1 cellular context compared by ENCODE assay signal in the genomic region with DNA sequence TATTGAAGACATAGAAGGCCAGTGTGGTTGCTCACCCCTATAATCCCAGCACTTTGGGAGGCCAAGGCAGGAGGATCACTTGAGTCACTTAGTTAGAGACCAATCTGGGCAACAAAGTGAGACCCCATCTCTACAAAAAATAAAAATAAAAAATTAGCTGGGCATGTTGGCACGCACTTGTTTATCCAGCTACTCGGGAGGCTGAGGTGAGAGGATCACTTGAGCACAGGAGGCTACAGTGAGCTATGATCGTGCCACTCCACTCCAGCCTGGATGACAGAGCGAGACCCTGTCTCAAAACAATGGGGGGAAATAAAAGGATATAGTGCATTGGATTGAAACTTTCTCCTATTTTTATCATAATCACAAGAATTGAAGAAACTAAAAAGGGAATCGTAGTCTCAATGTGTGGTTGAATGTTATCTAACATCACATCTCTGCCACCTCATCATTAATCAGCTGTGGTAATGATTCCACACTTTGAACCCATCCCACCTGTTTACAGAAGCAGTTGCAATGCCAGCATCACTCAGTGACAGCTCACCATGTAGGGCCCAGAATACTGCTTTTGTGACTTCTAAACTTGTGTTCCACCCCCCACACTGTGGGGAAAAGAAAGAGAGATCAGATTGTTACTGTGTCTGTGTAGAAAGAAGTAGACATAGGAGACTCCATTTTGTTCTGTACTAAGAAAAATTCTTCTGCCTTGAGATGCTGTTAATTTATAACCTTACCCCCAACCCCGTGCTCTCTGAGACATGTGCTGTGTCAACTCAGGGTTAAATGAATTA.
TF ChIP-seq lines count a peak whose summit lies in the region.
"Not testable (repeated sequence)": the region's sequence is repeated elsewhere in the genome, so short reads cannot be mapped to it uniquely, and the experiment has no call there.

No MANE protein-coding gene starts in this region.

TF ChIP-seq in K562, 482 proteins besides CTCF, POLR2A, EP300 and RAD21 (continued from another document):
- TF ChIP-seq, protein P1, sequence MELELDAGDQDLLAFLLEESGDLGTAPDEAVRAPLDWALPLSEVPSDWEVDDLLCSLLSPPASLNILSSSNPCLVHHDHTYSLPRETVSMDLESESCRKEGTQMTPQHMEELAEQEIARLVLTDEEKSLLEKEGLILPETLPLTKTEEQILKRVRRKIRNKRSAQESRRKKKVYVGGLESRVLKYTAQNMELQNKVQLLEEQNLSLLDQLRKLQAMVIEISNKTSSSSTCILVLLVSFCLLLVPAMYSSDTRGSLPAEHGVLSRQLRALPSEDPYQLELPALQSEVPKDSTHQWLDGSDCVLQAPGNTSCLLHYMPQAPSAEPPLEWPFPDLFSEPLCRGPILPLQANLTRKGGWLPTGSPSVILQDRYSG (tag; conservative IDR thresholded peaks at IDR 0.05; ENCODE audit: low read depth), result peak; percentile 68; the same call in 1 of the 2 replicates
- TF ChIP-seq NR2C1 (IDR thresholded peaks at IDR 0.05), result not testable (repeated sequence)
- TF ChIP-seq NR2C1 (tag; IDR thresholded peaks at IDR 0.05), result peak; percentile 42; the same call in 1 of the 2 replicates
- TF ChIP-seq MEF2D (tag; conservative IDR thresholded peaks at IDR 0.05; ENCODE audit: low read depth), result peak; percentile 71
- 0 out of 2 replicates have a peak, but pooled peaks have one; percentile 7 for TF ChIP-seq MAFG (tag; conservative IDR thresholded peaks at IDR 0.05)
- TF ChIP-seq, protein P2, sequence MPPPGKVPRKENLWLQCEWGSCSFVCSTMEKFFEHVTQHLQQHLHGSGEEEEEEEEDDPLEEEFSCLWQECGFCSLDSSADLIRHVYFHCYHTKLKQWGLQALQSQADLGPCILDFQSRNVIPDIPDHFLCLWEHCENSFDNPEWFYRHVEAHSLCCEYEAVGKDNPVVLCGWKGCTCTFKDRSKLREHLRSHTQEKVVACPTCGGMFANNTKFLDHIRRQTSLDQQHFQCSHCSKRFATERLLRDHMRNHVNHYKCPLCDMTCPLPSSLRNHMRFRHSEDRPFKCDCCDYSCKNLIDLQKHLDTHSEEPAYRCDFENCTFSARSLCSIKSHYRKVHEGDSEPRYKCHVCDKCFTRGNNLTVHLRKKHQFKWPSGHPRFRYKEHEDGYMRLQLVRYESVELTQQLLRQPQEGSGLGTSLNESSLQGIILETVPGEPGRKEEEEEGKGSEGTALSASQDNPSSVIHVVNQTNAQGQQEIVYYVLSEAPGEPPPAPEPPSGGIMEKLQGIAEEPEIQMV (tag; conservative IDR thresholded peaks at IDR 0.05; ENCODE audit: low read depth), result 0 out of 2 replicates have a peak, but pooled peaks have one; percentile 34
- TF ChIP-seq DMBX1 (CRISPR knock-in tag; IDR thresholded peaks at IDR 0.05; ENCODE audit: borderline replicate concordance), result 0 out of 2 replicates have a peak, but pooled peaks have one; percentile 31
- TF ChIP-seq FOSL1 (tag; conservative IDR thresholded peaks at IDR 0.05), result peak; percentile 46
- TF ChIP-seq PTTG1 (tag; IDR thresholded peaks at IDR 0.05; ENCODE audit: low read depth), result peak; percentile 71
- TF ChIP-seq PYGO2 (tag; IDR thresholded peaks at IDR 0.05), result 0 out of 2 replicates have a peak, but pooled peaks have one; percentile 61
